In the genomic region with DNA sequence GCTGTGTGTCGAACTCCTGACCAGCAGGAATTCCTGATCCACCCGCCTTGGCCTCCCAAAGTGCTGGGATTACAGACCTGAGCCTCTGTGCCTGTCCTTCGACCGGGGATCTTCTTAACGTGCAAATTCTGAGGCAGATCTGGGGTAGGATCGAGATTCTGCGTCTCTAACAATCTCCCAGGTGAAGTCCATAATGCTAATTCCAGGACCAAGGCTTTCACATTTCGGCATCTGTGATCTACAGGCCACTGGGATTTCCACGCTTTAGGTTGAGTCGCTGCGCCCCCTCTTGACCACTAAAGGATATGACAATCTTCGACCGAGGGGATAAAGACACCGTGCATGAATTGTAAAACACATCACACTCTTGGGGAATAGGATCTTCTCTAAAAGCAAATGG, we compare ENCODE assay signal across 8 cellular contexts. TPM values are rescaled to one million over a fixed set of nuclear protein-coding genes. Genes with fewer than 3 reads are reported as not detected.
DNase-seq lines count a peak whose midpoint lies in the region; ATAC-seq and TF ChIP-seq lines count a peak whose summit lies in the region.

No MANE protein-coding gene starts in this region.

- H3K4me3 ChIP-seq in adrenal gland (no peak overlapping the region), heart right ventricle (no peak overlapping the region)

- TF ChIP-seq CTCF in GM12874 (IDR thresholded peaks at IDR 0.05; ENCODE audit: insufficient read depth, low read depth, low read length), result peak; percentile 63
- TF ChIP-seq CTCF in adrenal gland (IDR thresholded peaks at IDR 0.05), result peak; percentile 78 to 96 (median 92)
- TF ChIP-seq CTCF in heart right ventricle (IDR thresholded peaks at IDR 0.05), result peak; percentile 73 to 90 (median 82)

- peak; percentile 84 for ATAC-seq in SK-N-SH treated with all-trans-retinoic acid at 6 μM for 48 hours
- ATAC-seq in heart right ventricle, result peak; percentile 44 to 76 (median 70)
- ATAC-seq in HG02798 (IDR thresholded peaks at IDR 0.05; ENCODE audit: poor library complexity, unreplicated experiment), result no peak

- H3K27ac ChIP-seq in adrenal gland, result peak overlapping the region in 3 of 5 donors; percentile 2 to 35 (median 28)
- peak overlapping the region in 3 of 10 donors; percentile 13 to 97 (median 57) for H3K27ac ChIP-seq in heart right ventricle

- intact Hi-C loops in adrenal gland (cut with DNase I), result loop anchor here (2.0 to 5.0 kb wide), 2 partner anchors 169 to 171 kb away; no protein-coding TSS in a partner anchor
- intact Hi-C loops in heart right ventricle (cut with DNase I), result loop anchor here in 7 of 10 donors (1.0 to 10.0 kb wide), 7 partner anchors 169 to 389 kb away; no protein-coding TSS in a partner anchor
- intact Hi-C loops in posterior vena cava (cut with DNase I), result loop anchor here in 1 of 2 donors (2.0 kb wide), 1 partner anchor 171 kb away; no protein-coding TSS in a partner anchor

- no peak for TF ChIP-seq POLR2A in adrenal gland (IDR thresholded peaks at IDR 0.05)

- H3K9me3 ChIP-seq in adrenal gland (replicated peaks in 1 of 3) (no peaks in the 10 kb centered on the region), heart right ventricle (no peaks in the 10 kb centered on the region)

- 18 to 47% (median 20%) methylated on average over 7 to 14 of the region's 14 CpGs for WGBS in adrenal gland, 4 donors
- WGBS in heart right ventricle, 2 donors, result 20 to 21% methylated on average over 14 of the region's 14 CpGs

- H3K36me3 ChIP-seq in adrenal gland (replicated peaks in 1 of 2) (no peaks in the 10 kb centered on the region), heart right ventricle (no peaks in the 10 kb centered on the region)

- no peaks in the 10 kb centered on the region for H3K27me3 ChIP-seq in adrenal gland
- H3K27me3 ChIP-seq in heart right ventricle, result no peaks in the 10 kb centered on the region

- H3K4me1 ChIP-seq in adrenal gland (replicated peaks in 1 of 2) (peaks cover 7 to 17% of the 10 kb centered on the region in 2 donors), heart right ventricle (peaks cover 0 to 56% (median 15%) of the 10 kb centered on the region in 9 donors)

- DNase-seq in NCI-H1417 treated with DMSO at 0.1 percent for 48 hours (lab: John Stamatoyannopoulos, UW) (peak; percentile 25), adrenal gland (peak in 6 of 7 donors; percentile 56 to 91 (median 78)), heart right ventricle (peak in 1 of 2 donors; percentile 39), posterior vena cava (ENCODE audit: low spot score) (peak; percentile 82), HuH-7 (ENCODE audit: low spot score) (no peak)

TF ChIP-seq in SK-N-SH treated with all-trans-retinoic acid at 6 μM for 48 hours, 23 proteins besides CTCF, POLR2A, EP300 and RAD21 (continues in another document):
- TF ChIP-seq CSDC2 (CRISPR knock-in tag; IDR thresholded peaks at IDR 0.05), result no peak
- TF ChIP-seq ISL1 (CRISPR knock-in tag; IDR thresholded peaks at IDR 0.05), result no peak
- no peak for TF ChIP-seq TCF4 (CRISPR knock-in tag; IDR thresholded peaks at IDR 0.05; ENCODE audit: borderline replicate concordance)
- TF ChIP-seq CSRNP3 (CRISPR knock-in tag; IDR thresholded peaks at IDR 0.05), result no peak
- TF ChIP-seq ZC3H10 (CRISPR knock-in tag; IDR thresholded peaks at IDR 0.05), result no peak
- no peak for TF ChIP-seq OSR1 (CRISPR knock-in tag; IDR thresholded peaks at IDR 0.05)
- no peak for TF ChIP-seq ZNF8 (CRISPR knock-in tag; IDR thresholded peaks at IDR 0.05)
- no peak for TF ChIP-seq SNAI2 (CRISPR knock-in tag; IDR thresholded peaks at IDR 0.05)
- no peak for TF ChIP-seq ZFP30 (CRISPR knock-in tag; IDR thresholded peaks at IDR 0.05)
- TF ChIP-seq CREB5 (CRISPR knock-in tag; IDR thresholded peaks at IDR 0.05; ENCODE audit: low read depth), result no peak
- TF ChIP-seq, protein P1, sequence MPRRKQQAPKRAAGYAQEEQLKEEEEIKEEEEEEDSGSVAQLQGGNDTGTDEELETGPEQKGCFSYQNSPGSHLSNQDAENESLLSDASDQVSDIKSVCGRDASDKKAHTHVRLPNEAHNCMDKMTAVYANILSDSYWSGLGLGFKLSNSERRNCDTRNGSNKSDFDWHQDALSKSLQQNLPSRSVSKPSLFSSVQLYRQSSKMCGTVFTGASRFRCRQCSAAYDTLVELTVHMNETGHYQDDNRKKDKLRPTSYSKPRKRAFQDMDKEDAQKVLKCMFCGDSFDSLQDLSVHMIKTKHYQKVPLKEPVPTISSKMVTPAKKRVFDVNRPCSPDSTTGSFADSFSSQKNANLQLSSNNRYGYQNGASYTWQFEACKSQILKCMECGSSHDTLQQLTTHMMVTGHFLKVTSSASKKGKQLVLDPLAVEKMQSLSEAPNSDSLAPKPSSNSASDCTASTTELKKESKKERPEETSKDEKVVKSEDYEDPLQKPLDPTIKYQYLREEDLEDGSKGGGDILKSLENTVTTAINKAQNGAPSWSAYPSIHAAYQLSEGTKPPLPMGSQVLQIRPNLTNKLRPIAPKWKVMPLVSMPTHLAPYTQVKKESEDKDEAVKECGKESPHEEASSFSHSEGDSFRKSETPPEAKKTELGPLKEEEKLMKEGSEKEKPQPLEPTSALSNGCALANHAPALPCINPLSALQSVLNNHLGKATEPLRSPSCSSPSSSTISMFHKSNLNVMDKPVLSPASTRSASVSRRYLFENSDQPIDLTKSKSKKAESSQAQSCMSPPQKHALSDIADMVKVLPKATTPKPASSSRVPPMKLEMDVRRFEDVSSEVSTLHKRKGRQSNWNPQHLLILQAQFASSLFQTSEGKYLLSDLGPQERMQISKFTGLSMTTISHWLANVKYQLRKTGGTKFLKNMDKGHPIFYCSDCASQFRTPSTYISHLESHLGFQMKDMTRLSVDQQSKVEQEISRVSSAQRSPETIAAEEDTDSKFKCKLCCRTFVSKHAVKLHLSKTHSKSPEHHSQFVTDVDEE (CRISPR knock-in tag; IDR thresholded peaks at IDR 0.05), result no peak
- TF ChIP-seq, protein P2, sequence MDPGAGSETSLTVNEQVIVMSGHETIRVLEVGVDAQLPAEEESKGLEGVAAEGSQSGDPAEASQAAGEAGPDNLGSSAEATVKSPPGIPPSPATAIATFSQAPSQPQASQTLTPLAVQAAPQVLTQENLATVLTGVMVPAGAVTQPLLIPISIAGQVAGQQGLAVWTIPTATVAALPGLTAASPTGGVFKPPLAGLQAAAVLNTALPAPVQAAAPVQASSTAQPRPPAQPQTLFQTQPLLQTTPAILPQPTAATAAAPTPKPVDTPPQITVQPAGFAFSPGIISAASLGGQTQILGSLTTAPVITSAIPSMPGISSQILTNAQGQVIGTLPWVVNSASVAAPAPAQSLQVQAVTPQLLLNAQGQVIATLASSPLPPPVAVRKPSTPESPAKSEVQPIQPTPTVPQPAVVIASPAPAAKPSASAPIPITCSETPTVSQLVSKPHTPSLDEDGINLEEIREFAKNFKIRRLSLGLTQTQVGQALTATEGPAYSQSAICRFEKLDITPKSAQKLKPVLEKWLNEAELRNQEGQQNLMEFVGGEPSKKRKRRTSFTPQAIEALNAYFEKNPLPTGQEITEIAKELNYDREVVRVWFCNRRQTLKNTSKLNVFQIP (CRISPR knock-in tag; IDR thresholded peaks at IDR 0.05; ENCODE audit: borderline replicate concordance, low read depth), result no peak
- TF ChIP-seq, protein P3, sequence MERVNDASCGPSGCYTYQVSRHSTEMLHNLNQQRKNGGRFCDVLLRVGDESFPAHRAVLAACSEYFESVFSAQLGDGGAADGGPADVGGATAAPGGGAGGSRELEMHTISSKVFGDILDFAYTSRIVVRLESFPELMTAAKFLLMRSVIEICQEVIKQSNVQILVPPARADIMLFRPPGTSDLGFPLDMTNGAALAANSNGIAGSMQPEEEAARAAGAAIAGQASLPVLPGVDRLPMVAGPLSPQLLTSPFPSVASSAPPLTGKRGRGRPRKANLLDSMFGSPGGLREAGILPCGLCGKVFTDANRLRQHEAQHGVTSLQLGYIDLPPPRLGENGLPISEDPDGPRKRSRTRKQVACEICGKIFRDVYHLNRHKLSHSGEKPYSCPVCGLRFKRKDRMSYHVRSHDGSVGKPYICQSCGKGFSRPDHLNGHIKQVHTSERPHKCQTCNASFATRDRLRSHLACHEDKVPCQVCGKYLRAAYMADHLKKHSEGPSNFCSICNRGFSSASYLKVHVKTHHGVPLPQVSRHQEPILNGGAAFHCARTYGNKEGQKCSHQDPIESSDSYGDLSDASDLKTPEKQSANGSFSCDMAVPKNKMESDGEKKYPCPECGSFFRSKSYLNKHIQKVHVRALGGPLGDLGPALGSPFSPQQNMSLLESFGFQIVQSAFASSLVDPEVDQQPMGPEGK (CRISPR knock-in tag; IDR thresholded peaks at IDR 0.05; ENCODE audit: borderline replicate concordance), result no peak
- no peak for TF ChIP-seq ZFP3 (CRISPR knock-in tag; IDR thresholded peaks at IDR 0.05)
- TF ChIP-seq ZNF565 (CRISPR knock-in tag; conservative IDR thresholded peaks at IDR 0.05; ENCODE audit: low read depth), result no peak
- no peak for TF ChIP-seq TOX (CRISPR knock-in tag; IDR thresholded peaks at IDR 0.05; ENCODE audit: borderline replicate concordance)

RNA-seq across cellular contexts. Expression of gene FOS, which starts 24.8 kb away (rescaled TPM):
- total RNA-seq in adrenal gland, result 100 to 1,000 TPM in 5 of 8 donors, 10 to 100 TPM in 3; 47.9 to 393 (median 152) TPM
- polyA plus RNA-seq in adrenal gland, result 100 to 1,000 TPM in 2 of 3 donors, 10 to 100 TPM in 1; 63.2 to 129 (median 107) TPM
- 100 to 1,000 TPM in 3 of 10 donors, 10 to 100 TPM in 6, 1 to 10 TPM in 1; 9.3 to 173 (median 64.0) TPM for total RNA-seq in heart right ventricle
- polyA plus RNA-seq in heart right ventricle, result 10 to 100 TPM; 17.3 to 49.9 TPM
- total RNA-seq in posterior vena cava, result 100 to 1,000 TPM; 485 to 992 TPM
